In the genomic region with DNA sequence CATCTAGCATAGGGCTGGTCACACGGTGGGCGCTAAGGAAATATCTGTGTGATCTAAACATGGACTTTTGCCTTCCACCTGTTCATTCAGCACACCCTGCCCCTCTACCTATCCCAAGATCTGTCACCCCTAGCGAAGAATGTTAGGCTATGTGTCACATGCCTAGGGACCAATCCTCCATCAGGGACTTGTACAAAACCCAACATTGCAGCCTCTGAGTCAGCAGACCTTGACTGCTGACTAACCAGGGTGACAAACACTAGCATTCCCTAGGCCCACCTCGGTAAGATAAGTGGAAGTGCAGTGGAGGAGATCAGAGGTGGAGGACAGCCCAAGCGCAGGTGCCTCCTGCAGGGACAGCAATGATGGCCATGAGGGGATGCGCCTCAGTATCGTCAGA, we compare ENCODE assay signal across 26 cellular contexts.
"Had no signal": no experiment of that assay in that cellular context is flagged by ENCODE, and none has a peak within 500 bp of the region (broad histone marks: within the 10 kb centered on the region; RNA-seq: fewer than 3 reads in every experiment).

No MANE protein-coding gene starts in this region.

- H3K4me1 ChIP-seq: esophagus squamous epithelium, lower lobe of right lung, right lobe of liver, testis, tibial artery had no signal

- H3K27me3 ChIP-seq: esophagus squamous epithelium, ovary, right lobe of liver, testis, tibial artery had no signal

- H3K36me3 ChIP-seq: esophagus squamous epithelium, lower lobe of right lung, ovary, right lobe of liver, tibial artery had no signal

- H3K4me3 Mint-ChIP-seq: effector memory CD8-positive, alpha-beta T cell; immature natural killer cell; naive thymus-derived CD8-positive, alpha-beta T cell; nephron progenitor cell; type B pancreatic cell had no signal

- H3K4me1 Mint-ChIP-seq: immature natural killer cell; naive thymus-derived CD8-positive, alpha-beta T cell had no signal

- H3K27me3 Mint-ChIP-seq: effector memory CD8-positive, alpha-beta T cell; type B pancreatic cell had no signal

- H3K27ac ChIP-seq: esophagus squamous epithelium, lower lobe of right lung, ovary, right lobe of liver, testis, tibial artery had no signal

- H3K9me3 ChIP-seq: right lobe of liver, testis had no signal

- H3K4me3 ChIP-seq: esophagus squamous epithelium, lower lobe of right lung, ovary, right lobe of liver, testis, tibial artery had no signal

- H3K27ac Mint-ChIP-seq: effector memory CD8-positive, alpha-beta T cell; immature natural killer cell; naive thymus-derived CD8-positive, alpha-beta T cell; nephron progenitor cell; type B pancreatic cell had no signal

- DNase-seq: cortex of kidney; effector memory CD8-positive, alpha-beta T cell; erythroblast; esophagus squamous epithelium; foreskin melanocyte; glutamatergic neuron; hypothalamus; immature natural killer cell; islet precursor cell; kidney glomerular epithelial cell; left ventricle myocardium superior; lower lobe of right lung; naive thymus-derived CD8-positive, alpha-beta T cell; nephron progenitor cell; nucleus accumbens; ovary; right lobe of liver; small intestine; stimulated activated CD4-positive, alpha-beta T cell treated with anti-CD3 and anti-CD28 coated beads, Interleukin-15, amount 100 ng/mL, for 24 hours; stimulated activated CD4-positive, alpha-beta T cell treated with anti-CD3 and anti-CD28 coated beads, Interleukin-4, amount 100 ng/mL, for 1 hour; stimulated activated CD8-positive, alpha-beta memory T cell treated with anti-CD3 and anti-CD28 coated beads, Interleukin-4, amount 100 ng/mL, for 48 hours; stimulated activated naive CD4-positive, alpha-beta T cell; substantia nigra; testis; tibial artery had no signal

- ATAC-seq: effector memory CD8-positive, alpha-beta T cell; left ventricle myocardium superior; lower lobe of right lung; naive thymus-derived CD8-positive, alpha-beta T cell; right lobe of liver had no signal
